8 cellular contexts compared by ENCODE assay signal in the genomic region with DNA sequence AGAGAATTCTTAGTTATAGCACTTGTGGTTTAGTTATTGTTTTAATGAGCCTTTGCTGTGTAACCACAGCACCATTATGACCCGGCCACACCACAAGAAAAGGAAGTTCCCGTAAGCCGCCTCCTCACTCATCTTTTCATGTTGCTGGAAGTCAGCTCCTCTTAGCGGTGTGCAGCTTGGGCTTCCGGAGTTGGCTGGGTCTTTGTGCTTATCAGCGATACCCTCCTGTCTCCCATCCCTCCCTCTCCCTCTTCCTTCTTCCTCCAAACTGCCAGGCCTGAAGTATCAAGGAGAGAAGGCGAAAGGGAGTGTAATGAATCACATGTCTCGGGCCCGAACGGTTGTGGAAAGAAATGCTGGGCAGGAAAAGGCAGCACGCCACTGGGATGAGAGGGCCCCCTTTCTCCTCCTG.
DNase-seq lines count a peak whose midpoint lies in the region; ATAC-seq lines count a peak whose summit lies in the region.

No MANE protein-coding gene starts in this region.

- H3K36me3 Mint-ChIP-seq in activated T-cell treated with anti-CD3 and anti-CD28 coated beads, Interleukin-2, amount 50 U/mL, for 4 hours (ENCODE audit: insufficient read depth) = no peaks in the 10 kb centered on the region

- no peak overlapping the region for H3K4me3 ChIP-seq in Jurkat, Clone E6-1 (ENCODE audit: low read length)

- peak; percentile 77 for ATAC-seq in GM21515 (IDR thresholded peaks at IDR 0.05; ENCODE audit: unreplicated experiment)
- ATAC-seq in activated T-cell treated with anti-CD3 and anti-CD28 coated beads, Interleukin-2, amount 50 U/mL, for 4 hours = peak; percentile 90 to 91

- peaks cover 65% of the 10 kb centered on the region for H3K27me3 Mint-ChIP-seq in activated T-cell treated with anti-CD3 and anti-CD28 coated beads, Interleukin-2, amount 50 U/mL, for 4 hours (ENCODE audit: low read depth)

- DNase-seq in GDM1 (lab: John Stamatoyannopoulos, UW) = peak; percentile 66
- peak; percentile 95 for DNase-seq in Jurkat, Clone E6-1 (ENCODE audit: low read depth, low spot score)
- peak; percentile 16 for DNase-seq in activated T-cell treated with anti-CD3 and anti-CD28 coated beads, Interleukin-2, amount 50 U/mL, for 4 hours
- peak; percentile 97 for DNase-seq in pulmonary artery endothelial cell (ENCODE audit: low read depth, low spot score)
- no peak for DNase-seq in dedifferentiated amniotic fluid mesenchymal stem cell (ENCODE audit: extremely low spot score)
- DNase-seq in NCI-H2107 (lab: John Stamatoyannopoulos, UW) = no peak
- no peak for DNase-seq in LoVo (ENCODE audit: low spot score)

- H3K4me3 Mint-ChIP-seq in activated T-cell treated with anti-CD3 and anti-CD28 coated beads, Interleukin-2, amount 50 U/mL, for 4 hours = peak overlapping the region; percentile 49

- H3K9me3 Mint-ChIP-seq in activated T-cell treated with anti-CD3 and anti-CD28 coated beads, Interleukin-2, amount 50 U/mL, for 4 hours = no peaks in the 10 kb centered on the region

- H3K4me1 Mint-ChIP-seq in activated T-cell treated with anti-CD3 and anti-CD28 coated beads, Interleukin-2, amount 50 U/mL, for 4 hours (ENCODE audit: low read depth) = peaks cover 27% of the 10 kb centered on the region

Comparison
In these comparisons a context has a peak if more than half of its experiments do, and no peak if none do; other contexts are left out.
1. DNase-seq: peak in GDM1 (single experiment), Jurkat, Clone E6-1 (single experiment), activated T-cell treated with anti-CD3 and anti-CD28 coated beads, Interleukin-2, amount 50 U/mL, for 4 hours (single experiment) and pulmonary artery endothelial cell (single experiment); none in dedifferentiated amniotic fluid mesenchymal stem cell (single experiment), NCI-H2107 (single experiment) and LoVo (single experiment).